ENCODE assay signal across 19 cellular contexts in genomic region chr12:8078916-8079315, GRCh38. TPM values are rescaled to one million over a fixed set of nuclear protein-coding genes. Genes with fewer than 3 reads are reported as not detected.
DNase-seq lines count a peak whose midpoint lies in the region; ATAC-seq and TF ChIP-seq lines count a peak whose summit lies in the region.
"Had no signal": no experiment of that assay in that cellular context is flagged by ENCODE, and none has a peak within 500 bp of the region (broad histone marks: within the 10 kb centered on the region; RNA-seq: fewer than 3 reads in every experiment).

No MANE protein-coding gene starts in this region.

- H3K4me3 ChIP-seq in CD8-positive, alpha-beta T cell (ENCODE audit: low read depth, low read length), result no peak overlapping the region
- H3K4me3 ChIP-seq in Peyer's patch (no peak overlapping the region), right lobe of liver (no peak overlapping the region)
- H3K4me3 ChIP-seq: gastrocnemius medialis, HAP-1, lung, SJCRH30, skin epidermis, tibial nerve had no signal

- no peaks in the 10 kb centered on the region for H3K27me3 Mint-ChIP-seq in activated CD8-positive, alpha-beta T cell treated with anti-CD3 and anti-CD28 coated beads for 36 hours
- no peaks in the 10 kb centered on the region for H3K27me3 Mint-ChIP-seq in activated CD8-positive, alpha-beta T cell treated with anti-CD3 and anti-CD28 coated beads, Interleukin-2, amount 10 ng/mL, durations not matched to agents 7 days and 5 days (ENCODE audit: low read depth)
- no peaks in the 10 kb centered on the region for H3K27me3 Mint-ChIP-seq in CD8-positive, alpha-beta T cell (ENCODE audit: low read depth)
- H3K27me3 Mint-ChIP-seq in activated naive CD8-positive, alpha-beta T cell treated with anti-CD3 and anti-CD28 coated beads, Interleukin-2, amount 50 U/mL, for 24 hours, result no peaks in the 10 kb centered on the region
- H3K27me3 Mint-ChIP-seq in neural crest cell (ENCODE audit: low read depth), result peaks cover 4% of the 10 kb centered on the region

- no peak overlapping the region for H3K4me3 Mint-ChIP-seq in activated CD8-positive, alpha-beta T cell treated with anti-CD3 and anti-CD28 coated beads for 36 hours
- H3K4me3 Mint-ChIP-seq in activated CD8-positive, alpha-beta T cell treated with anti-CD3 and anti-CD28 coated beads, Interleukin-2, amount 10 ng/mL, durations not matched to agents 7 days and 5 days, result no peak overlapping the region
- no peak overlapping the region for H3K4me3 Mint-ChIP-seq in CD8-positive, alpha-beta T cell
- H3K4me3 Mint-ChIP-seq in activated naive CD8-positive, alpha-beta T cell treated with anti-CD3 and anti-CD28 coated beads, Interleukin-2, amount 50 U/mL, for 24 hours, result peak overlapping the region; percentile 30
- peak overlapping the region; percentile 74 for H3K4me3 Mint-ChIP-seq in neural crest cell
- H3K4me3 Mint-ChIP-seq: activated T-helper 1 cell treated with anti-CD3 and anti-CD28 coated beads, Interleukin-12 subunit alpha, Interleukin-12 subunit beta, Interleukin-2, Interleukin-4 antibody, amounts not matched to agents 30 ng/mL and 10 ng/mL and 1 ng/mL, durations not matched to agents 14 hours and 24 hours and 36 hours had no signal

- no peak for TF ChIP-seq CTCF in activated CD8-positive, alpha-beta T cell treated with anti-CD3 and anti-CD28 coated beads for 36 hours (IDR thresholded peaks at IDR 0.05)
- no peak for TF ChIP-seq CTCF in CD8-positive, alpha-beta T cell (IDR thresholded peaks at IDR 0.05)
- TF ChIP-seq CTCF in neural crest cell (conservative IDR thresholded peaks at IDR 0.05), result no peak
- TF ChIP-seq CTCF in Peyer's patch (IDR thresholded peaks at IDR 0.05), result no peak
- TF ChIP-seq CTCF in right lobe of liver (IDR thresholded peaks at IDR 0.05), result no peak

- intact Hi-C loops in activated CD8-positive, alpha-beta T cell treated with anti-CD3 and anti-CD28 coated beads for 36 hours (cut with micrococcal nuclease), result loop anchor here (1.0 kb wide), 1 partner anchor 33 kb away; no protein-coding TSS in a partner anchor
- intact Hi-C loops in CD8-positive, alpha-beta T cell (cut with DNase I, micrococcal nuclease), result loop anchor here (1.0 to 2.0 kb wide), 4 partner anchors 13 to 219 kb away; partner anchors contain the start of gene C3AR1 (in 1 of the 2)
- intact Hi-C loops in right lobe of liver (cut with DNase I), result no loop called here

- no peak for DNase-seq in activated CD8-positive, alpha-beta T cell treated with anti-CD3 and anti-CD28 coated beads for 36 hours
- no peak for DNase-seq in activated CD8-positive, alpha-beta T cell treated with anti-CD3 and anti-CD28 coated beads, Interleukin-2, amount 10 ng/mL, durations not matched to agents 7 days and 5 days
- DNase-seq in CD8-positive, alpha-beta T cell, result no peak
- DNase-seq in activated naive CD8-positive, alpha-beta T cell treated with anti-CD3 and anti-CD28 coated beads, Interleukin-2, amount 50 U/mL, for 24 hours, result no peak
- no peak for DNase-seq in neural crest cell (ENCODE audit: low read depth, low spot score)
- no peak for DNase-seq in Peyer's patch
- no peak for DNase-seq in right lobe of liver
- DNase-seq in activated effector memory CD4-positive, alpha-beta T cell treated with Interleukin-2 at 50 U/mL for 16 hours, result no peak
- DNase-seq: COR-L47, gastrocnemius medialis had no signal

- no peak for TF ChIP-seq POLR2A in Peyer's patch (IDR thresholded peaks at IDR 0.05)
- TF ChIP-seq POLR2A in right lobe of liver (IDR thresholded peaks at IDR 0.05), result no peak

- H3K27ac Mint-ChIP-seq in activated CD8-positive, alpha-beta T cell treated with anti-CD3 and anti-CD28 coated beads for 36 hours, result peak overlapping the region; percentile 96
- no peak overlapping the region for H3K27ac Mint-ChIP-seq in activated CD8-positive, alpha-beta T cell treated with anti-CD3 and anti-CD28 coated beads, Interleukin-2, amount 10 ng/mL, durations not matched to agents 7 days and 5 days
- H3K27ac Mint-ChIP-seq in CD8-positive, alpha-beta T cell, result peak overlapping the region; percentile 97
- H3K27ac Mint-ChIP-seq in activated naive CD8-positive, alpha-beta T cell treated with anti-CD3 and anti-CD28 coated beads, Interleukin-2, amount 50 U/mL, for 24 hours, result peak overlapping the region; percentile 95
- no peak overlapping the region for H3K27ac Mint-ChIP-seq in neural crest cell (ENCODE audit: unreplicated experiment)

- H3K36me3 Mint-ChIP-seq in activated CD8-positive, alpha-beta T cell treated with anti-CD3 and anti-CD28 coated beads for 36 hours (ENCODE audit: low read depth), result peaks cover 8% of the 10 kb centered on the region
- peaks cover 9% of the 10 kb centered on the region for H3K36me3 Mint-ChIP-seq in activated CD8-positive, alpha-beta T cell treated with anti-CD3 and anti-CD28 coated beads, Interleukin-2, amount 10 ng/mL, durations not matched to agents 7 days and 5 days (ENCODE audit: low read depth)
- H3K36me3 Mint-ChIP-seq in CD8-positive, alpha-beta T cell, result peaks cover 17% of the 10 kb centered on the region
- H3K36me3 Mint-ChIP-seq in activated naive CD8-positive, alpha-beta T cell treated with anti-CD3 and anti-CD28 coated beads, Interleukin-2, amount 50 U/mL, for 24 hours (ENCODE audit: low read depth), result peaks cover 2% of the 10 kb centered on the region
- no peaks in the 10 kb centered on the region for H3K36me3 Mint-ChIP-seq in neural crest cell (ENCODE audit: low read depth)

- peaks cover 46% of the 10 kb centered on the region for H3K4me1 Mint-ChIP-seq in activated CD8-positive, alpha-beta T cell treated with anti-CD3 and anti-CD28 coated beads for 36 hours (ENCODE audit: low read depth)
- H3K4me1 Mint-ChIP-seq in activated CD8-positive, alpha-beta T cell treated with anti-CD3 and anti-CD28 coated beads, Interleukin-2, amount 10 ng/mL, durations not matched to agents 7 days and 5 days (ENCODE audit: low read depth), result peaks cover 37% of the 10 kb centered on the region
- peaks cover 54% of the 10 kb centered on the region for H3K4me1 Mint-ChIP-seq in CD8-positive, alpha-beta T cell (ENCODE audit: low read depth)
- H3K4me1 Mint-ChIP-seq in activated naive CD8-positive, alpha-beta T cell treated with anti-CD3 and anti-CD28 coated beads, Interleukin-2, amount 50 U/mL, for 24 hours, result peaks cover 50% of the 10 kb centered on the region
- H3K4me1 Mint-ChIP-seq in neural crest cell, result peaks cover 14% of the 10 kb centered on the region

- 68% methylated on average over 2 of the region's 2 CpGs for WGBS in right lobe of liver (ENCODE audit: insufficient coverage, low coverage, low lambda C conversion rate, missing lambda C conversion rate)

- CTCF ChIA-PET in activated CD8-positive, alpha-beta T cell treated with anti-CD3 and anti-CD28 coated beads for 36 hours (lab: Charles Lee), result interaction anchor here (0.6 to 10.7 kb wide), 21 partner anchors 9 to 219 kb away, joined by 3 to 269 read pairs (median 9); partner anchors contain the start of genes C3AR1 and FOXJ2
- CTCF ChIA-PET in activated CD8-positive, alpha-beta T cell treated with anti-CD3 and anti-CD28 coated beads, Interleukin-2, amount 10 ng/mL, durations not matched to agents 7 days and 5 days (lab: Charles Lee), result interaction anchor here (0.6 to 8.1 kb wide), 24 partner anchors 9 to 246 kb away, joined by 3 to 235 read pairs (median 7); partner anchors contain the start of genes C3AR1 and FOXJ2
- CTCF ChIA-PET in CD8-positive, alpha-beta T cell (lab: Charles Lee), result interaction anchor here (0.9 to 12.7 kb wide), 24 partner anchors 9 to 439 kb away, joined by 3 to 278 read pairs (median 7); partner anchors contain the start of genes C3AR1 and FOXJ2

- H3K36me3 ChIP-seq in CD8-positive, alpha-beta T cell (ENCODE audit: insufficient read depth, low read length), result no peaks in the 10 kb centered on the region
- no peaks in the 10 kb centered on the region for H3K36me3 ChIP-seq in Peyer's patch
- no peaks in the 10 kb centered on the region for H3K36me3 ChIP-seq in right lobe of liver
- H3K36me3 ChIP-seq: gastrocnemius medialis, HAP-1, SJCRH30, tibial nerve had no signal

- POLR2A ChIA-PET in activated CD8-positive, alpha-beta T cell treated with anti-CD3 and anti-CD28 coated beads for 36 hours (lab: Charles Lee), result interaction anchor here (0.6 to 3.2 kb wide), 5 partner anchors 12 to 208 kb away, joined by 3 to 14 read pairs (median 3); partner anchors contain the start of gene C3AR1
- POLR2A ChIA-PET in activated CD8-positive, alpha-beta T cell treated with anti-CD3 and anti-CD28 coated beads, Interleukin-2, amount 10 ng/mL, durations not matched to agents 7 days and 5 days (lab: Charles Lee), result interaction anchor here (0.8 to 1.4 kb wide), 6 partner anchors 12 to 118 kb away, joined by 3 to 7 read pairs (median 4); partner anchors contain the start of gene C3AR1
- POLR2A ChIA-PET in CD8-positive, alpha-beta T cell (lab: Charles Lee), result interaction anchor here (0.8 to 2.9 kb wide), 4 partner anchors 31 to 52 kb away, joined by 4 to 11 read pairs (median 6); partner anchors contain the start of gene FOXJ2

- no peaks in the 10 kb centered on the region for H3K27me3 ChIP-seq in CD8-positive, alpha-beta T cell (ENCODE audit: insufficient read depth, low read length)
- H3K27me3 ChIP-seq in Peyer's patch (no peaks in the 10 kb centered on the region), right lobe of liver (no peaks in the 10 kb centered on the region)
- H3K27me3 ChIP-seq: SJCRH30, tibial nerve had no signal

- H3K4me1 ChIP-seq in CD8-positive, alpha-beta T cell (ENCODE audit: insufficient read depth, low read length), result peaks cover 31% of the 10 kb centered on the region
- H3K4me1 ChIP-seq in Peyer's patch, result peaks cover 0 to 12% (median 0%) of the 10 kb centered on the region in 4 donors
- H3K4me1 ChIP-seq in right lobe of liver, result peaks cover 0 to 12% (median 4%) of the 10 kb centered on the region in 4 donors

- H3K9me3 ChIP-seq in CD8-positive, alpha-beta T cell (ENCODE audit: low read length), result no peaks in the 10 kb centered on the region
- H3K9me3 ChIP-seq in Peyer's patch, result no peaks in the 10 kb centered on the region
- no peaks in the 10 kb centered on the region for H3K9me3 ChIP-seq in right lobe of liver
- H3K9me3 ChIP-seq: gastrocnemius medialis, HAP-1, SJCRH30, tibial nerve had no signal

- no peak for ATAC-seq in activated CD8-positive, alpha-beta T cell treated with anti-CD3 and anti-CD28 coated beads for 36 hours
- no peak for ATAC-seq in activated CD8-positive, alpha-beta T cell treated with anti-CD3 and anti-CD28 coated beads, Interleukin-2, amount 10 ng/mL, durations not matched to agents 7 days and 5 days
- no peak for ATAC-seq in CD8-positive, alpha-beta T cell
- no peak for ATAC-seq in activated naive CD8-positive, alpha-beta T cell treated with anti-CD3 and anti-CD28 coated beads, Interleukin-2, amount 50 U/mL, for 24 hours
- ATAC-seq in right lobe of liver, result no peak
- ATAC-seq: gastrocnemius medialis had no signal

- H3K9me3 Mint-ChIP-seq in activated CD8-positive, alpha-beta T cell treated with anti-CD3 and anti-CD28 coated beads for 36 hours, result no peaks in the 10 kb centered on the region
- H3K9me3 Mint-ChIP-seq in activated CD8-positive, alpha-beta T cell treated with anti-CD3 and anti-CD28 coated beads, Interleukin-2, amount 10 ng/mL, durations not matched to agents 7 days and 5 days (ENCODE audit: insufficient read depth), result no peaks in the 10 kb centered on the region
- no peaks in the 10 kb centered on the region for H3K9me3 Mint-ChIP-seq in CD8-positive, alpha-beta T cell
- H3K9me3 Mint-ChIP-seq in activated naive CD8-positive, alpha-beta T cell treated with anti-CD3 and anti-CD28 coated beads, Interleukin-2, amount 50 U/mL, for 24 hours, result no peaks in the 10 kb centered on the region
- no peaks in the 10 kb centered on the region for H3K9me3 Mint-ChIP-seq in neural crest cell
- H3K9me3 Mint-ChIP-seq: activated T-helper 1 cell treated with anti-CD3 and anti-CD28 coated beads, Interleukin-12 subunit alpha, Interleukin-12 subunit beta, Interleukin-2, Interleukin-4 antibody, amounts not matched to agents 30 ng/mL and 10 ng/mL and 1 ng/mL, durations not matched to agents 14 hours and 24 hours and 36 hours had no signal

- no peak overlapping the region for H3K27ac ChIP-seq in CD8-positive, alpha-beta T cell (ENCODE audit: low read depth, low read length)
- H3K27ac ChIP-seq in Peyer's patch, result no peak overlapping the region
- H3K27ac ChIP-seq in right lobe of liver, result no peak overlapping the region
- H3K27ac ChIP-seq: gastrocnemius medialis, SJCRH30 had no signal

RNA-seq across cellular contexts. Expression of gene NECAP1, which starts 3.2 kb away (rescaled TPM):
- 10 to 100 TPM; 26.7 to 29.6 TPM for total RNA-seq in activated CD8-positive, alpha-beta T cell treated with anti-CD3 and anti-CD28 coated beads for 36 hours
- total RNA-seq in activated CD8-positive, alpha-beta T cell treated with anti-CD3 and anti-CD28 coated beads, Interleukin-2, amount 10 ng/mL, durations not matched to agents 7 days and 5 days, result 10 to 100 TPM; 31.9 to 34.3 TPM
- 100 to 1,000 TPM; 126 to 130 TPM for total RNA-seq in CD8-positive, alpha-beta T cell
- total RNA-seq in neural crest cell (25.7 and 27.3 TPM in 2 replicates), Peyer's patch (10 to 100 TPM; 17.3 to 50.4 (median 35.9) TPM), right lobe of liver (10 to 100 TPM; 12.9 to 32.1 (median 17.1) TPM)

RNA-seq across cellular contexts. Expression of gene C3AR1, which starts 12.8 kb away (rescaled TPM):
- total RNA-seq in activated CD8-positive, alpha-beta T cell treated with anti-CD3 and anti-CD28 coated beads for 36 hours, result 1 to 10 TPM; 1.1 to 1.4 TPM
- total RNA-seq in activated CD8-positive, alpha-beta T cell treated with anti-CD3 and anti-CD28 coated beads, Interleukin-2, amount 10 ng/mL, durations not matched to agents 7 days and 5 days, result 1 to 10 TPM; 8.8 to 9.1 TPM
- 1 to 10 TPM; 1.8 to 2.8 TPM for total RNA-seq in CD8-positive, alpha-beta T cell
- total RNA-seq in neural crest cell (not detected in 2 replicates), Peyer's patch (1 to 10 TPM in 3 of 4 donors, under 1 TPM in 1; 0.70 to 2.9 (median 1.5) TPM), right lobe of liver (10 to 100 TPM in 1 of 6 experiments, 1 to 10 TPM in 5; 2.0 to 11.9 (median 3.8) TPM)
- total RNA-seq: dermis blood vessel endothelial cell, G401, HT-29 had no signal

RNA-seq across cellular contexts. Expression of gene CLEC4A, which starts 44.5 kb away (rescaled TPM):
- total RNA-seq in activated CD8-positive, alpha-beta T cell treated with anti-CD3 and anti-CD28 coated beads for 36 hours, result 1 to 10 TPM in 1 of 2 experiments, under 1 TPM in 1; 0.98 to 2.0 TPM
- under 1 TPM in 1 of 2 experiments, not detected in 1; 0.34 TPM for total RNA-seq in activated CD8-positive, alpha-beta T cell treated with anti-CD3 and anti-CD28 coated beads, Interleukin-2, amount 10 ng/mL, durations not matched to agents 7 days and 5 days
- total RNA-seq in CD8-positive, alpha-beta T cell, result under 1 TPM; 0.75 to 0.81 TPM
- not detected in 2 replicates for total RNA-seq in neural crest cell
- total RNA-seq in Peyer's patch, result 10 to 100 TPM in 1 of 4 donors, 1 to 10 TPM in 1, not detected in 2; 8.3 to 10.1 TPM
- 1 to 10 TPM in 1 of 6 experiments, under 1 TPM in 4, not detected in 1; 0.25 to 1.3 (median 0.63) TPM for total RNA-seq in right lobe of liver
- total RNA-seq: dermis blood vessel endothelial cell, G401, gastrocnemius medialis had no signal

RNA-seq across cellular contexts. Expression of gene FOXJ2, which starts 46.4 kb away (rescaled TPM):
- 10 to 100 TPM; 11.1 to 12.8 TPM for total RNA-seq in activated CD8-positive, alpha-beta T cell treated with anti-CD3 and anti-CD28 coated beads for 36 hours
- 10 to 100 TPM; 16.9 to 17.1 TPM for total RNA-seq in activated CD8-positive, alpha-beta T cell treated with anti-CD3 and anti-CD28 coated beads, Interleukin-2, amount 10 ng/mL, durations not matched to agents 7 days and 5 days
- total RNA-seq in CD8-positive, alpha-beta T cell, result 10 to 100 TPM; 38.9 to 39.3 TPM
- 14.1 and 15.4 TPM in 2 replicates for total RNA-seq in neural crest cell
- total RNA-seq in Peyer's patch, result 10 to 100 TPM in 3 of 4 donors, 1 to 10 TPM in 1; 9.6 to 16.5 (median 13.9) TPM
- 1 to 10 TPM; 4.4 to 5.7 (median 4.8) TPM for total RNA-seq in right lobe of liver

Comparison
In these comparisons a context has a peak if more than half of its experiments do, and no peak if none do; other contexts are left out.
1. H3K27ac Mint-ChIP-seq: peak in activated CD8-positive, alpha-beta T cell treated with anti-CD3 and anti-CD28 coated beads for 36 hours (single experiment), CD8-positive, alpha-beta T cell (single experiment) and activated naive CD8-positive, alpha-beta T cell treated with anti-CD3 and anti-CD28 coated beads, Interleukin-2, amount 50 U/mL, for 24 hours (single experiment); none in activated CD8-positive, alpha-beta T cell treated with anti-CD3 and anti-CD28 coated beads, Interleukin-2, amount 10 ng/mL, durations not matched to agents 7 days and 5 days (single experiment) and neural crest cell (single experiment).
2. H3K4me3 Mint-ChIP-seq: peak in activated naive CD8-positive, alpha-beta T cell treated with anti-CD3 and anti-CD28 coated beads, Interleukin-2, amount 50 U/mL, for 24 hours (single experiment) and neural crest cell (single experiment); none in activated CD8-positive, alpha-beta T cell treated with anti-CD3 and anti-CD28 coated beads for 36 hours (single experiment), activated CD8-positive, alpha-beta T cell treated with anti-CD3 and anti-CD28 coated beads, Interleukin-2, amount 10 ng/mL, durations not matched to agents 7 days and 5 days (single experiment) and CD8-positive, alpha-beta T cell (single experiment).
3. intact Hi-C loops: an anchor here in activated CD8-positive, alpha-beta T cell treated with anti-CD3 and anti-CD28 coated beads for 36 hours (1.0 kb wide) and CD8-positive, alpha-beta T cell (1.0 to 2.0 kb wide); none called in right lobe of liver.